Comparison of ENCODE assay signal across 8 cellular contexts in the genomic region with DNA sequence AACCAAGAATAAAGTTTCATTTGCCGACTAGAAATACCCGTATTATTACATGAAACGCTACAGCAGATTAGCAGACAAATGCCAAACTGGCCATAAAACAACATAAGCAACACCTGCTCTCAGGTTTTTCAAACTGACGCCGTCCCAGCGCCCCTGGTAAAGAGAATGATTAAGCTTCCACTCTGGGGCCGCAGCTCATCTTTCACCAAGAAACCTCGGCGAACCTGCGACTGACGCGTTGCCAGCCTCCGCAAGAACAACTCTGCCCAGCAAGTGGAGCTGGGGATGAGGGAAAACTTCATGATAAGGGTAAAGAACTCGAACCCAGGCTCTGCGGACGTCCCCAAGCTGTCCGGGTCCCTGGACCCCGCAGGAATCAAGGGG. TPM values are rescaled to one million over a fixed set of nuclear protein-coding genes. Genes with fewer than 3 reads are reported as not detected.
DNase-seq lines count a peak whose midpoint lies in the region; ATAC-seq and TF ChIP-seq lines count a peak whose summit lies in the region.

No MANE protein-coding gene starts in this region.

- H3K9ac ChIP-seq in duodenal mucosa (ENCODE audit: low read depth in 1 of 2, low read length in 2 of 2) = peak overlapping the region; percentile 89 to 97

- CTCF ChIA-PET in RWPE1 (lab: Yijun Ruan, JAX) = interaction anchor here (0.6 kb wide), 1 partner anchor 14 kb away, joined by 3 read pairs; no protein-coding TSS in a partner anchor
- CTCF ChIA-PET in naive thymus-derived CD4-positive, alpha-beta T cell (lab: Charles Lee) = interaction anchor here (0.9 to 1.7 kb wide), 5 partner anchors 8 to 433 kb away, joined by 3 to 4 read pairs (median 3); a partner anchor contains a TSS

- peaks cover 0 to 3% of the 10 kb centered on the region in 2 donors for H3K36me3 ChIP-seq in duodenal mucosa (ENCODE audit: control insufficient read depth in 1 of 2, insufficient read depth in 2 of 2, low read length in 2 of 2)
- H3K36me3 ChIP-seq in naive thymus-derived CD4-positive, alpha-beta T cell (ENCODE audit: control insufficient read depth in 2 of 3, insufficient read depth in 3 of 3, low read length in 3 of 3) = peaks cover 0 to 7% (median 0%) of the 10 kb centered on the region in 3 experiments

- peak; percentile 28 for ATAC-seq in HG02938 (IDR thresholded peaks at IDR 0.05; ENCODE audit: unreplicated experiment)
- ATAC-seq in naive thymus-derived CD4-positive, alpha-beta T cell = peak; percentile 24

- H3K36me3 Mint-ChIP-seq in naive thymus-derived CD4-positive, alpha-beta T cell = no peaks in the 10 kb centered on the region

- no peaks in the 10 kb centered on the region for H3K9me3 Mint-ChIP-seq in naive thymus-derived CD4-positive, alpha-beta T cell

- peak overlapping the region; percentile 92 to 99 (median 98) for H3K4me3 Mint-ChIP-seq in naive thymus-derived CD4-positive, alpha-beta T cell

- peak overlapping the region; percentile 83 to 98 for H3K4me3 ChIP-seq in duodenal mucosa (ENCODE audit: low read depth in 1 of 2, low read length in 2 of 2)
- H3K4me3 ChIP-seq in naive thymus-derived CD4-positive, alpha-beta T cell (ENCODE audit: low read length) = peak overlapping the region; percentile 97

- H3K27me3 ChIP-seq in duodenal mucosa (ENCODE audit: control insufficient read depth in 1 of 2, insufficient read depth in 2 of 2, low read length in 2 of 2) = no peaks in the 10 kb centered on the region
- no peaks in the 10 kb centered on the region for H3K27me3 ChIP-seq in naive thymus-derived CD4-positive, alpha-beta T cell (ENCODE audit: control insufficient read depth in 2 of 2, insufficient read depth in 2 of 2, low read length in 2 of 2)

- H3K27me3 Mint-ChIP-seq in naive thymus-derived CD4-positive, alpha-beta T cell = peaks cover 0 to 5% (median 0%) of the 10 kb centered on the region in 5 donors

- intact Hi-C loops in naive thymus-derived CD4-positive, alpha-beta T cell (cut with micrococcal nuclease) = loop anchor here (2.0 to 5.0 kb wide), 4 partner anchors 125 to 655 kb away; a partner anchor contains a TSS

- no peak for TF ChIP-seq CTCF in RWPE1 (conservative IDR thresholded peaks at IDR 0.05; ENCODE audit: low read depth)

- peaks cover 11 to 18% of the 10 kb centered on the region in 2 donors for H3K4me1 ChIP-seq in duodenal mucosa (ENCODE audit: control insufficient read depth in 1 of 2, insufficient read depth in 2 of 2, low read length in 2 of 2)
- H3K4me1 ChIP-seq in naive thymus-derived CD4-positive, alpha-beta T cell (ENCODE audit: control insufficient read depth in 2 of 2, insufficient read depth in 2 of 2, low read length in 2 of 2) = peaks cover 0 to 15% of the 10 kb centered on the region in 2 donors

- H3K4me1 Mint-ChIP-seq in naive thymus-derived CD4-positive, alpha-beta T cell = peaks cover 16 to 45% (median 30%) of the 10 kb centered on the region in 7 donors

- H3K27ac ChIP-seq in RWPE1 (peak overlapping the region; percentile 93), duodenal mucosa (ENCODE audit: low read depth, low read length) (peak overlapping the region; percentile 82)
- peak overlapping the region; percentile 85 for H3K27ac ChIP-seq in naive thymus-derived CD4-positive, alpha-beta T cell (ENCODE audit: low read depth, low read length)

- DNase-seq in activated T-cell treated with anti-CD3 and anti-CD28 coated beads for 24 hours (ENCODE audit: low read depth) (peak; percentile 16), RWPE1 (ENCODE audit: low spot score) (no peak), DMS114 treated with DMSO at 0.1 percent for 48 hours (lab: John Stamatoyannopoulos, UW; ENCODE audit: unreplicated experiment) (no peak), medulla oblongata (ENCODE audit: extremely low spot score) (no peak)
- no peak for DNase-seq in activated T-cell treated with anti-CD3 and anti-CD28 coated beads, Interleukin-2, amount 50 U/mL, for 1 hour
- DNase-seq in naive thymus-derived CD4-positive, alpha-beta T cell = peak in 8 of 9 donors; percentile 2 to 20 (median 14)

- peak overlapping the region; percentile 82 to 98 (median 95) for H3K27ac Mint-ChIP-seq in naive thymus-derived CD4-positive, alpha-beta T cell

- POLR2A ChIA-PET in RWPE1 (lab: Yijun Ruan, JAX; ENCODE audit: low non-redundant PET) = interaction anchor here (0.9 kb wide), 1 partner anchor 13 kb away, joined by 4 read pairs; no protein-coding TSS in a partner anchor
- POLR2A ChIA-PET in naive thymus-derived CD4-positive, alpha-beta T cell (lab: Charles Lee) = interaction anchor here (0.6 to 2.0 kb wide), 4 partner anchors 292 to 632 kb away, joined by 3 to 9 read pairs (median 4); a partner anchor contains a TSS

- no peaks in the 10 kb centered on the region for H3K9me3 ChIP-seq in duodenal mucosa (ENCODE audit: control insufficient read depth in 1 of 2, low read length in 2 of 2)
- no peaks in the 10 kb centered on the region for H3K9me3 ChIP-seq in naive thymus-derived CD4-positive, alpha-beta T cell (ENCODE audit: control insufficient read depth in 2 of 3, low read length in 3 of 3)

RNA-seq across cellular contexts. Expression of a gene that starts 0.5 kb away (rescaled TPM):
- 10 to 100 TPM; 26.2 to 48.4 (median 39.3) TPM for total RNA-seq in naive thymus-derived CD4-positive, alpha-beta T cell
- 10 to 100 TPM; 28.9 to 31.6 TPM for polyA plus RNA-seq in naive thymus-derived CD4-positive, alpha-beta T cell

Comparison
In these comparisons a context has a peak if more than half of its experiments do, and no peak if none do; other contexts are left out.
1. DNase-seq: peak in activated T-cell treated with anti-CD3 and anti-CD28 coated beads for 24 hours (single experiment) and naive thymus-derived CD4-positive, alpha-beta T cell (8 of 9); none in activated T-cell treated with anti-CD3 and anti-CD28 coated beads, Interleukin-2, amount 50 U/mL, for 1 hour (single experiment), RWPE1 (single experiment), DMS114 treated with DMSO at 0.1 percent for 48 hours (single experiment) and medulla oblongata (single experiment).
2. Peak in every context shown above with its lines, with median percentiles within 50 percentile points of each other: H3K27ac ChIP-seq.